ENCODE assay signal across 15 cellular contexts in the genomic region with DNA sequence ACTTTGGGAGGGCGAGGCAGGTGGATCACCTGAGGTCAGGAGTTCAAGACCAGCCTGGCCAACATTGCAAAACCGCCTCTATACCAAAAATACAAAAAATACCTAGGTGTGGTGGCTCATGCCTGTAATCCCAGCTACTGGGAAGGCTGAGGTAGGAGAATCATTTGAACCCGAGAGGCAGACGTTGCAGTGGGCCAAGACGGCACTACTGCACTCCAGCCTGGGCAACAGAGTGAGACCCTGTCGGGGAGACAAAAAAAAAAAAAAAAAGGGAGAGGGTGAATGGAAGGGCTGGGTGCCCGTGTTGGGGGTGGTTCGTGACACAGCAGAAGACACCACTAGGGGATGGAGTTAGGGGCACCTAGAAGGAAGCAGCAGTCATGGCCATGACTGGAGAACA. TPM values are rescaled to one million over a fixed set of nuclear protein-coding genes. Genes with fewer than 3 reads are reported as not detected.
DNase-seq lines count a peak whose midpoint lies in the region; ATAC-seq and TF ChIP-seq lines count a peak whose summit lies in the region.
"Had no signal": no experiment of that assay in that cellular context is flagged by ENCODE, and none has a peak within 500 bp of the region (broad histone marks: within the 10 kb centered on the region; RNA-seq: fewer than 3 reads in every experiment).

No MANE protein-coding gene starts in this region.

- H3K9ac ChIP-seq in rectal smooth muscle tissue (ENCODE audit: low read length): no peak overlapping the region

- peaks cover 7 to 52% of the 10 kb centered on the region in 2 experiments; a peak in 2 of 3 replicates for H3K36me3 ChIP-seq in HEK293 (ENCODE audit: control insufficient read depth in 2 of 2, insufficient read depth in 1 of 2, low read length in 2 of 2)
- H3K36me3 ChIP-seq in rectal smooth muscle tissue (ENCODE audit: control insufficient read depth, insufficient read depth, low read length): peaks cover 5% of the 10 kb centered on the region
- H3K36me3 ChIP-seq in WERI-Rb-1: peaks cover 65% of the 10 kb centered on the region

- no peaks in the 10 kb centered on the region; the same call in 1 of the 2 replicates for H3K4me1 ChIP-seq in HEK293 (ENCODE audit: control insufficient read depth, insufficient read depth, low read length)
- H3K4me1 ChIP-seq in rectal smooth muscle tissue (ENCODE audit: control insufficient read depth, insufficient read depth, low read length): peaks cover 18% of the 10 kb centered on the region

- H3K27me3 ChIP-seq in AG04450 (ENCODE audit: control insufficient read depth, insufficient read depth, low read length): no peaks in the 10 kb centered on the region
- H3K27me3 ChIP-seq in rectal smooth muscle tissue (ENCODE audit: control insufficient read depth, insufficient read depth, low read length): no peaks in the 10 kb centered on the region
- no peaks in the 10 kb centered on the region for H3K27me3 ChIP-seq in WERI-Rb-1 (ENCODE audit: insufficient read depth, low read depth, severe bottlenecking)
- H3K27me3 ChIP-seq: BLaER1 treated with 17β-estradiol and CSF1 and Interleukin-3, amounts not matched to agents 10 nM and 100 nM; left lung had no signal

- H3K27ac ChIP-seq in AG04450 (ENCODE audit: low read depth, low read length) (peak overlapping the region; percentile 94), HEK293 (ENCODE audit: extremely low read depth, low read depth, low read length) (no peak overlapping the region), coronary artery (peak overlapping the region; percentile 66 to 83), rectal smooth muscle tissue (ENCODE audit: low read depth, low read length) (peak overlapping the region; percentile 91), WERI-Rb-1 (no peak overlapping the region)
- H3K27ac ChIP-seq: HL-60 had no signal

- DNase-seq in AG04450 (ENCODE audit: low read depth, low spot score) (no peak), coronary artery (ENCODE audit: low spot score) (no peak), HuH-7 (ENCODE audit: low spot score) (no peak), WERI-Rb-1 (no peak)
- no peak for DNase-seq in stimulated activated naive CD4-positive, alpha-beta T cell (lab: John Stamatoyannopoulos, UW)
- DNase-seq: Kasumi-1; left lung; NCI-H1436; stimulated activated naive CD8-positive, alpha-beta T cell treated with anti-CD3 and anti-CD28 coated beads, Interleukin-15, amount 100 ng/mL, for 72 hours had no signal

- H3K9me3 ChIP-seq in AG04450 (ENCODE audit: control insufficient read depth, insufficient read depth, low read length): peaks cover 7% of the 10 kb centered on the region; the same call in 1 of the 2 replicates
- no peaks in the 10 kb centered on the region for H3K9me3 ChIP-seq in HEK293 (ENCODE audit: control insufficient read depth, insufficient read depth, low read depth, low read length)
- no peaks in the 10 kb centered on the region for H3K9me3 ChIP-seq in WERI-Rb-1 (ENCODE audit: severe bottlenecking)
- H3K9me3 ChIP-seq: BLaER1 treated with 17β-estradiol and CSF1 and Interleukin-3, amounts not matched to agents 10 nM and 100 nM; HAP-1; left lung had no signal

- no peak for TF ChIP-seq CTCF in AG04450 (IDR thresholded peaks at IDR 0.05; ENCODE audit: low read depth, low read length)
- no peak for TF ChIP-seq CTCF in HEK293 (tag by site-specific recombination; IDR thresholded peaks at IDR 0.05)
- no peak for TF ChIP-seq CTCF in coronary artery (IDR thresholded peaks at IDR 0.05)
- no peak for TF ChIP-seq CTCF in WERI-Rb-1 (IDR thresholded peaks at IDR 0.05; ENCODE audit: low read depth, low read length)

- no peak overlapping the region for H3K4me3 ChIP-seq in AG04450 (ENCODE audit: low read depth, low read length)
- no peak overlapping the region for H3K4me3 ChIP-seq in HEK293 (ENCODE audit: low read depth, low read length)
- no peak overlapping the region for H3K4me3 ChIP-seq in coronary artery
- no peak overlapping the region for H3K4me3 ChIP-seq in rectal smooth muscle tissue (ENCODE audit: low read length)
- H3K4me3 ChIP-seq in WERI-Rb-1 (ENCODE audit: low read depth, low read length): no peak overlapping the region
- H3K4me3 ChIP-seq: BLaER1 treated with 17β-estradiol and CSF1 and Interleukin-3, amounts not matched to agents 10 nM and 100 nM; HAP-1; left lung had no signal

- CTCF ChIA-PET in AG04450 (lab: Charles Lee) (no interaction called here), HEK293 (lab: Yijun Ruan, JAX) (no interaction called here)

- no peak for ATAC-seq in GM21825 (IDR thresholded peaks at IDR 0.05; ENCODE audit: unreplicated experiment)
- ATAC-seq: stimulated activated naive CD8-positive, alpha-beta T cell treated with anti-CD3 and anti-CD28 coated beads, Interleukin-15, amount 100 ng/mL, for 72 hours had no signal

- POLR2A ChIA-PET in AG04450 (lab: Yijun Ruan, JAX) (no interaction called here), HEK293 (lab: Yijun Ruan, JAX) (no interaction called here)

TF ChIP-seq in HEK293, 187 proteins besides CTCF, POLR2A, EP300 and RAD21:
- peak; percentile 62; the same call in 1 of the 2 replicates for TF ChIP-seq ZNF121 (tag by site-specific recombination; IDR thresholded peaks at IDR 0.05)
- TF ChIP-seq, protein P1, sequence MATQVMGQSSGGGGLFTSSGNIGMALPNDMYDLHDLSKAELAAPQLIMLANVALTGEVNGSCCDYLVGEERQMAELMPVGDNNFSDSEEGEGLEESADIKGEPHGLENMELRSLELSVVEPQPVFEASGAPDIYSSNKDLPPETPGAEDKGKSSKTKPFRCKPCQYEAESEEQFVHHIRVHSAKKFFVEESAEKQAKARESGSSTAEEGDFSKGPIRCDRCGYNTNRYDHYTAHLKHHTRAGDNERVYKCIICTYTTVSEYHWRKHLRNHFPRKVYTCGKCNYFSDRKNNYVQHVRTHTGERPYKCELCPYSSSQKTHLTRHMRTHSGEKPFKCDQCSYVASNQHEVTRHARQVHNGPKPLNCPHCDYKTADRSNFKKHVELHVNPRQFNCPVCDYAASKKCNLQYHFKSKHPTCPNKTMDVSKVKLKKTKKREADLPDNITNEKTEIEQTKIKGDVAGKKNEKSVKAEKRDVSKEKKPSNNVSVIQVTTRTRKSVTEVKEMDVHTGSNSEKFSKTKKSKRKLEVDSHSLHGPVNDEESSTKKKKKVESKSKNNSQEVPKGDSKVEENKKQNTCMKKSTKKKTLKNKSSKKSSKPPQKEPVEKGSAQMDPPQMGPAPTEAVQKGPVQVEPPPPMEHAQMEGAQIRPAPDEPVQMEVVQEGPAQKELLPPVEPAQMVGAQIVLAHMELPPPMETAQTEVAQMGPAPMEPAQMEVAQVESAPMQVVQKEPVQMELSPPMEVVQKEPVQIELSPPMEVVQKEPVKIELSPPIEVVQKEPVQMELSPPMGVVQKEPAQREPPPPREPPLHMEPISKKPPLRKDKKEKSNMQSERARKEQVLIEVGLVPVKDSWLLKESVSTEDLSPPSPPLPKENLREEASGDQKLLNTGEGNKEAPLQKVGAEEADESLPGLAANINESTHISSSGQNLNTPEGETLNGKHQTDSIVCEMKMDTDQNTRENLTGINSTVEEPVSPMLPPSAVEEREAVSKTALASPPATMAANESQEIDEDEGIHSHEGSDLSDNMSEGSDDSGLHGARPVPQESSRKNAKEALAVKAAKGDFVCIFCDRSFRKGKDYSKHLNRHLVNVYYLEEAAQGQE (tag by site-specific recombination; IDR thresholded peaks at IDR 0.05): no peak

RNA-seq across cellular contexts. Expression of a gene that starts 10.8 kb away (rescaled TPM):
- polyA plus RNA-seq in AG04450 (2011; rRNA removed): 0.45 and 1.0 TPM in 2 replicates
- 0.30 TPM in 1 of 2 replicates, not detected in the other for polyA minus RNA-seq in AG04450 (2011; rRNA and poly(A)+ RNA removed)

RNA-seq across cellular contexts. Expression of a gene that starts 18.2 kb away (rescaled TPM):
- polyA plus RNA-seq in AG04450 (2011; rRNA removed): not detected in 2 replicates
- polyA minus RNA-seq in AG04450 (2011; rRNA and poly(A)+ RNA removed): not detected in 2 replicates

RNA-seq across cellular contexts. Expression of a gene that starts 22.7 kb away (rescaled TPM):
- polyA plus RNA-seq in AG04450 (2011; rRNA removed): 22.7 and 31.7 TPM in 2 replicates
- polyA minus RNA-seq in AG04450 (2011; rRNA and poly(A)+ RNA removed): 22.3 and 29.1 TPM in 2 replicates

RNA-seq across cellular contexts. Expression of a gene that starts 23.0 kb away (rescaled TPM):
- polyA plus RNA-seq in AG04450 (2011; rRNA removed): not detected in 2 replicates
- polyA minus RNA-seq in AG04450 (2011; rRNA and poly(A)+ RNA removed): under 0.01 TPM in 1 of 2 replicates, not detected in the other

RNA-seq across cellular contexts. Expression of a gene that starts 29.5 kb away (rescaled TPM):
- not detected in 2 replicates for polyA plus RNA-seq in AG04450 (2011; rRNA removed)
- polyA minus RNA-seq in AG04450 (2011; rRNA and poly(A)+ RNA removed): not detected in 2 replicates

Comparison
In these comparisons a context has a peak if more than half of its experiments do, and no peak if none do; other contexts are left out.
1. H3K27ac ChIP-seq: peak in AG04450 (single experiment), coronary artery (2 of 2) and rectal smooth muscle tissue (single experiment); none in HEK293 (single experiment) and WERI-Rb-1 (single experiment).